ENCODE assay signal across 13 cellular contexts in genomic region chr2:233329489-233330135, GRCh38. TPM values are rescaled to one million over a fixed set of nuclear protein-coding genes. Genes with fewer than 3 reads are reported as not detected.
A peak's percentile ranks its signal among the peaks of the same experiment; 100 is the strongest.
DNase-seq lines count a peak whose midpoint lies in the region; FAIRE-seq and TF ChIP-seq lines count a peak whose summit lies in the region.
"Had no signal": no experiment of that assay in that cellular context is flagged by ENCODE, and none has a peak within 500 bp of the region (broad histone marks: within the 10 kb centered on the region; RNA-seq: fewer than 3 reads in every experiment).

No MANE protein-coding gene starts in this region.

- no peak overlapping the region for H3K23ac ChIP-seq in neuronal stem cell (ENCODE audit: low read depth, low read length, poor library complexity)

- WGBS in neuronal stem cell (ENCODE audit: extremely low coverage in 2 of 2, insufficient read length in 2 of 2, insufficient replicate concordance in 1 of 2), 2 donors, result no CpG with 5 or more reads among the region's 7 CpGs

- H3K27me3 ChIP-seq in neuronal stem cell (ENCODE audit: control insufficient read depth in 3 of 3, insufficient read depth in 3 of 3, low read depth in 1 of 3, low read length in 3 of 3), result peaks cover 0 to 82% (median 54%) of the 10 kb centered on the region in 3 experiments

- no peak overlapping the region for H3K9ac ChIP-seq in neuronal stem cell (ENCODE audit: low read depth, low read length, poor library complexity)
- H3K9ac ChIP-seq: parathyroid adenoma had no signal

- H2AFZ ChIP-seq in neuronal stem cell (ENCODE audit: low read length), result no peak overlapping the region
- H2AFZ ChIP-seq: parathyroid adenoma had no signal

- H2BK5ac ChIP-seq in neuronal stem cell (ENCODE audit: low read length), result no peak overlapping the region

- no peak for DNase-seq in GM12891 (ENCODE audit: insufficient read length, low spot score)
- DNase-seq in NCI-H2081 treated with DMSO at 0.1 percent for 48 hours (lab: John Stamatoyannopoulos, UW), result peak; percentile 58
- peak; percentile 71 for DNase-seq in astrocyte of the hippocampus (ENCODE audit: low read depth, low spot score)
- DNase-seq in neuronal stem cell (ENCODE audit: low spot score), result peak; percentile 44
- no peak for DNase-seq in NCI-H82 treated with DMSO at 0.1 percent for 48 hours (lab: John Stamatoyannopoulos, UW; ENCODE audit: unreplicated experiment)
- DNase-seq in HuH-7 (ENCODE audit: low spot score), result no peak
- DNase-seq in SIG-M5 treated with dmso at 0.1 percent for 504 hours (lab: John Stamatoyannopoulos, UW; ENCODE audit: unreplicated experiment), result no peak
- DNase-seq: activated gamma-delta T cell treated with Interleukin-2 at 50 U/mL for 16 hours; effector memory CD8-positive, alpha-beta T cell; T1000 had no signal

- H3K79me1 ChIP-seq in neuronal stem cell (ENCODE audit: low read depth, low read length), result no peaks in the 10 kb centered on the region

- no peak overlapping the region for H3K4ac ChIP-seq in neuronal stem cell (ENCODE audit: low read length)

- no peak overlapping the region for H2BK15ac ChIP-seq in neuronal stem cell (ENCODE audit: low read length)

- peak; percentile 47 for FAIRE-seq in GM12891 (lab: Jason Lieb, UNC)
- FAIRE-seq: G401.6, islet of Langerhans had no signal

- H2BK12ac ChIP-seq in neuronal stem cell (ENCODE audit: low read length), result no peak overlapping the region

- no peak overlapping the region for H2AK5ac ChIP-seq in neuronal stem cell (ENCODE audit: low read depth, low read length)

- H3K4me2 ChIP-seq in neuronal stem cell (ENCODE audit: insufficient read depth, low read length, poor library complexity, severe bottlenecking), result no peak overlapping the region

- H3K9me3 ChIP-seq in neuronal stem cell (replicated peaks in 1 of 2; ENCODE audit: control insufficient read depth in 2 of 2, insufficient read depth in 1 of 2, low read depth in 1 of 2, low read length in 2 of 2), result peaks cover under 1 to 2% of the 10 kb centered on the region in 2 donors

- H3K14ac ChIP-seq in neuronal stem cell (ENCODE audit: low read length), result no peak overlapping the region

- H3K4me3 ChIP-seq in neuronal stem cell (ENCODE audit: low read length in 2 of 2), result no peak overlapping the region

- no peak for TF ChIP-seq POLR2A in GM12891 (IDR thresholded peaks at IDR 0.05; ENCODE audit: low read depth, low read length)

- no peaks in the 10 kb centered on the region for H3K36me3 ChIP-seq in neuronal stem cell (replicated peaks in 1 of 2; ENCODE audit: control insufficient read depth in 2 of 2, insufficient read depth in 2 of 2, low read length in 2 of 2)

- H3K27ac ChIP-seq in neuronal stem cell (replicated peaks; ENCODE audit: low read length), result no peak overlapping the region
- H3K27ac ChIP-seq: parathyroid adenoma had no signal

- H4K91ac ChIP-seq in neuronal stem cell (ENCODE audit: low read depth, low read length, poor library complexity), result no peak overlapping the region

- H2BK120ac ChIP-seq in neuronal stem cell (ENCODE audit: low read depth, low read length), result no peak overlapping the region

- peaks cover 7 to 12% of the 10 kb centered on the region in 2 donors for H3K4me1 ChIP-seq in neuronal stem cell (ENCODE audit: control insufficient read depth in 2 of 2, insufficient read depth in 1 of 2, low read depth in 1 of 2, low read length in 2 of 2)

- H3K18ac ChIP-seq in neuronal stem cell (ENCODE audit: low read length), result no peak overlapping the region

- no peak overlapping the region for H4K8ac ChIP-seq in neuronal stem cell (ENCODE audit: low read depth, low read length)

TF ChIP-seq in GM12891, 5 proteins besides CTCF, POLR2A, EP300 and RAD21:
- no peak for TF ChIP-seq PAX5 (IDR thresholded peaks at IDR 0.05; ENCODE audit: insufficient read depth, low read length, severe bottlenecking)
- no peak for TF ChIP-seq POLR2AphosphoS5 (IDR thresholded peaks at IDR 0.05; ENCODE audit: low read depth, low read length)
- TF ChIP-seq POU2F2 (IDR thresholded peaks at IDR 0.05; ENCODE audit: low read depth, low read length), result no peak
- TF ChIP-seq TAF1 (IDR thresholded peaks at IDR 0.05; ENCODE audit: low read depth, low read length), result no peak
- no peak for TF ChIP-seq SPI1 (IDR thresholded peaks at IDR 0.05; ENCODE audit: low read depth, low read length)

RNA-seq across cellular contexts. Expression of gene SAG, which starts 22.0 kb away (rescaled TPM):
- polyA plus RNA-seq in GM12891 (2012; ENCODE audit: low read depth, missing spikeins), result not detected
- polyA plus RNA-seq in neuronal stem cell (2013, experiment 1 of 2), result not detected
- not detected for polyA plus RNA-seq in neuronal stem cell (2013, experiment 2 of 2)

RNA-seq across cellular contexts. Expression of gene DGKD, which starts 24.7 kb away (rescaled TPM):
- 53.7 TPM for polyA plus RNA-seq in GM12891 (2012; ENCODE audit: low read depth, missing spikeins)
- 15.2 TPM for polyA plus RNA-seq in neuronal stem cell (2013, experiment 1 of 2)
- 15.9 TPM for polyA plus RNA-seq in neuronal stem cell (2013, experiment 2 of 2)

Comparison
In these comparisons a context has a peak if more than half of its experiments do, and no peak if none do; other contexts are left out.
1. DNase-seq: peak in NCI-H2081 treated with DMSO at 0.1 percent for 48 hours (single experiment), astrocyte of the hippocampus (single experiment) and neuronal stem cell (single experiment); none in GM12891 (single experiment), NCI-H82 treated with DMSO at 0.1 percent for 48 hours (single experiment), HuH-7 (single experiment) and SIG-M5 treated with dmso at 0.1 percent for 504 hours (single experiment).